ENCODE assay signal across 25 cellular contexts in the genomic region with DNA sequence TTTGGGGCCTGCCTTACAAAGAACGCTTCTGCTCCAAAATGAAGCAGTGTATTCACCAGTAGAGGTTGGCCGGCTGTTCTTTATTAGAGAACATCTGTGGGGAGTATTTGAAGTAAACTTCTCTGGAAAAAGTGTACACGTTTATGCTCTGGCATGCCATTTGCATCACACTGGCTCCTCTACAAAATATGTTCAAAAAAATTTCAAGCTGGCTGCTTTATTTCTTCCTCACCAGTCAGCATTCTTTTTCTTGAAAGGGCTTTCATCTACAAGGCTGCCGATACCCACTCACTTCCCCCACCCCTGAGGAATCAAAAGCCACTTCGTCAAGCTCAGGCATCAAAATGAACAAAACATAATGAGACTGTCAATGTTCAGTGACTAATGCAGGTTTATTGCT.
"Had no signal": no experiment of that assay in that cellular context is flagged by ENCODE, and none has a peak within 500 bp of the region (broad histone marks: within the 10 kb centered on the region; RNA-seq: fewer than 3 reads in every experiment).

No MANE protein-coding gene starts in this region.

- H3K36me3 Mint-ChIP-seq: activated CD4-positive, alpha-beta memory T cell treated with anti-CD3 and anti-CD28 coated beads for 36 hours; activated naive CD8-positive, alpha-beta T cell; brain had no signal

- H3K4me3 Mint-ChIP-seq: activated CD4-positive, alpha-beta memory T cell treated with anti-CD3 and anti-CD28 coated beads for 36 hours; activated CD4-positive, alpha-beta T cell treated with anti-CD3 and anti-CD28 coated beads, Interleukin-2, amount 10 ng/mL, durations not matched to agents 7 days and 5 days; activated naive CD4-positive, alpha-beta T cell treated with anti-CD3 and anti-CD28 coated beads for 36 hours; activated naive CD8-positive, alpha-beta T cell; activated T-helper 17 cell treated with anti-CD3 and anti-CD28 coated beads, Interleukin-2, amount 50 U/mL, for 72 hours; brain had no signal

- H3K9me3 Mint-ChIP-seq: activated CD4-positive, alpha-beta T cell treated with anti-CD3 and anti-CD28 coated beads, Interleukin-2, amount 10 ng/mL, durations not matched to agents 7 days and 5 days; activated T-helper 17 cell treated with anti-CD3 and anti-CD28 coated beads, Interleukin-2, amount 50 U/mL, for 72 hours; brain had no signal

- H3K27ac Mint-ChIP-seq: activated CD4-positive, alpha-beta memory T cell treated with anti-CD3 and anti-CD28 coated beads for 36 hours; activated CD4-positive, alpha-beta T cell treated with anti-CD3 and anti-CD28 coated beads, Interleukin-2, amount 10 ng/mL, durations not matched to agents 7 days and 5 days; activated naive CD4-positive, alpha-beta T cell treated with anti-CD3 and anti-CD28 coated beads for 36 hours; activated naive CD8-positive, alpha-beta T cell; activated T-helper 17 cell treated with anti-CD3 and anti-CD28 coated beads, Interleukin-2, amount 50 U/mL, for 72 hours; brain had no signal

- DNase-seq: activated CD4-positive, alpha-beta memory T cell treated with anti-CD3 and anti-CD28 coated beads for 36 hours; activated CD4-positive, alpha-beta T cell treated with anti-CD3 and anti-CD28 coated beads, Interleukin-2, amount 10 ng/mL, durations not matched to agents 7 days and 5 days; activated CD4-positive, CD25-positive, alpha-beta regulatory T cell; activated CD8-positive, alpha-beta memory T cell treated with anti-CD3 and anti-CD28 coated beads for 24 hours; activated gamma-delta T cell; activated naive CD4-positive, alpha-beta T cell treated with anti-CD3 and anti-CD28 coated beads for 36 hours; activated T-cell treated with anti-CD3 and anti-CD28 coated beads, Interleukin-2, amount 50 U/mL, for 48 hours; amygdala; Karpas-422; NCI-H1105 treated with DMSO at 0.1 percent for 48 hours; NCI-H1694 treated with DMSO at 0.1 percent for 48 hours; NCI-H2029 treated with DMSO at 0.1 percent for 48 hours; NCI-H2171; NCI-H2227 treated with DMSO at 0.1 percent for 48 hours; NCI-H446 treated with DMSO at 0.1 percent for 48 hours; NCI-H69; Peyer's patch; Right ventricle myocardium superior; SJCRH30; SK-N-SH; T-helper 1 cell had no signal

- ATAC-seq: activated T-helper 17 cell treated with anti-CD3 and anti-CD28 coated beads, Interleukin-2, amount 50 U/mL, for 72 hours; K562 had no signal

- H3K4me1 Mint-ChIP-seq: activated CD4-positive, alpha-beta T cell treated with anti-CD3 and anti-CD28 coated beads, Interleukin-2, amount 10 ng/mL, durations not matched to agents 7 days and 5 days; activated T-helper 17 cell treated with anti-CD3 and anti-CD28 coated beads, Interleukin-2, amount 50 U/mL, for 72 hours; brain had no signal

- H3K4me3 ChIP-seq: K562, Peyer's patch, SJCRH30 had no signal

- H3K27me3 Mint-ChIP-seq: activated CD4-positive, alpha-beta memory T cell treated with anti-CD3 and anti-CD28 coated beads for 36 hours; activated CD4-positive, alpha-beta T cell treated with anti-CD3 and anti-CD28 coated beads, Interleukin-2, amount 10 ng/mL, durations not matched to agents 7 days and 5 days; activated naive CD8-positive, alpha-beta T cell; activated T-helper 17 cell treated with anti-CD3 and anti-CD28 coated beads, Interleukin-2, amount 50 U/mL, for 72 hours; brain had no signal
